In genomic region chr6:29509239-29509638, GRCh38 we compare ENCODE assay signal across 16 cellular contexts. TPM values are rescaled to one million over a fixed set of nuclear protein-coding genes. Genes with fewer than 3 reads are reported as not detected.
DNase-seq lines count a peak whose midpoint lies in the region; ATAC-seq and TF ChIP-seq lines count a peak whose summit lies in the region.
"Had no signal": no experiment of that assay in that cellular context is flagged by ENCODE, and none has a peak within 500 bp of the region (broad histone marks: within the 10 kb centered on the region; RNA-seq: fewer than 3 reads in every experiment).

No MANE protein-coding gene starts in this region.

- no peaks in the 10 kb centered on the region for H3K36me3 Mint-ChIP-seq in activated naive CD8-positive, alpha-beta T cell treated with anti-CD3 and anti-CD28 coated beads for 36 hours
- no peaks in the 10 kb centered on the region for H3K36me3 Mint-ChIP-seq in activated naive CD8-positive, alpha-beta T cell treated with anti-CD3 and anti-CD28 coated beads, Interleukin-2, amount 50 U/mL, for 24 hours (ENCODE audit: low read depth)
- no peaks in the 10 kb centered on the region for H3K36me3 Mint-ChIP-seq in stimulated activated memory B cell treated with anti-CD40 and anti-IgM and Interleukin-4, amounts not matched to agents 10 μg/mL and 1 μg/mL and 100 μg/mL, for 72 hours
- H3K36me3 Mint-ChIP-seq: activated CD4-positive, alpha-beta memory T cell treated with anti-CD3 and anti-CD28 coated beads for 36 hours; activated naive CD8-positive, alpha-beta T cell had no signal

- ATAC-seq in activated naive CD8-positive, alpha-beta T cell treated with anti-CD3 and anti-CD28 coated beads, Interleukin-2, amount 50 U/mL, for 24 hours: no peak
- peak; percentile 65 for ATAC-seq in GM21619 (IDR thresholded peaks at IDR 0.05; ENCODE audit: unreplicated experiment)
- ATAC-seq in HG03196 (IDR thresholded peaks at IDR 0.05; ENCODE audit: unreplicated experiment): peak; percentile 72
- peak; percentile 59 for ATAC-seq in stimulated activated memory B cell treated with anti-CD40 and anti-IgM and Interleukin-4, amounts not matched to agents 10 μg/mL and 1 μg/mL and 100 μg/mL, for 72 hours

- DNase-seq in activated naive CD8-positive, alpha-beta T cell treated with anti-CD3 and anti-CD28 coated beads for 36 hours: peak; percentile 11
- DNase-seq in activated naive CD8-positive, alpha-beta T cell treated with anti-CD3 and anti-CD28 coated beads, Interleukin-2, amount 50 U/mL, for 24 hours: no peak
- DNase-seq in pons (ENCODE audit: low spot score) (no peak), transverse colon (no peak), NCI-H128 (lab: John Stamatoyannopoulos, UW; ENCODE audit: unreplicated experiment) (no peak)
- DNase-seq: activated CD4-positive, alpha-beta memory T cell treated with anti-CD3 and anti-CD28 coated beads for 36 hours; colonic mucosa; DMS79 treated with DMSO at 0.1 percent for 48 hours; NCI-H1436 treated with DMSO at 0.1 percent for 48 hours; SW 1271 had no signal

- no peaks in the 10 kb centered on the region for H3K36me3 ChIP-seq in transverse colon
- H3K36me3 ChIP-seq: colonic mucosa had no signal

- no peaks in the 10 kb centered on the region for H3K4me1 Mint-ChIP-seq in activated naive CD8-positive, alpha-beta T cell treated with anti-CD3 and anti-CD28 coated beads for 36 hours
- H3K4me1 Mint-ChIP-seq in activated naive CD8-positive, alpha-beta T cell treated with anti-CD3 and anti-CD28 coated beads, Interleukin-2, amount 50 U/mL, for 24 hours: no peaks in the 10 kb centered on the region
- H3K4me1 Mint-ChIP-seq in stimulated activated memory B cell treated with anti-CD40 and anti-IgM and Interleukin-4, amounts not matched to agents 10 μg/mL and 1 μg/mL and 100 μg/mL, for 72 hours: peaks cover 5% of the 10 kb centered on the region

- intact Hi-C loops in transverse colon (cut with DNase I; ENCODE audit: low total_unique reads): no loop called here

- no peaks in the 10 kb centered on the region for H3K4me1 ChIP-seq in transverse colon
- H3K4me1 ChIP-seq: colonic mucosa had no signal

- H3K9me3 ChIP-seq in transverse colon: no peaks in the 10 kb centered on the region
- H3K9me3 ChIP-seq: colonic mucosa had no signal

- TF ChIP-seq CTCF in transverse colon (IDR thresholded peaks at IDR 0.05): no peak

- no peak for TF ChIP-seq EP300 in transverse colon (IDR thresholded peaks at IDR 0.05; ENCODE audit: low read depth)

- WGBS in transverse colon (ENCODE audit: low coverage in 1 of 2), 2 donors: 71% methylated on average over 6 of the region's 6 CpGs; no CpG with 5 or more reads in 1 of the 2 donors

- in situ Hi-C loops in transverse colon (cut with MboI; ENCODE audit: low pct_ligation_motif_present in 1 of 4, low pct_unique_long_range_greater_than_20kb in 1 of 4, low sequenced_read_pairs in 3 of 4): no loop called here

- no peak overlapping the region for H3K27ac ChIP-seq in transverse colon
- H3K27ac ChIP-seq: colonic mucosa had no signal

- no peak for TF ChIP-seq POLR2A in transverse colon (IDR thresholded peaks at IDR 0.05)

- H3K27me3 Mint-ChIP-seq in activated naive CD8-positive, alpha-beta T cell treated with anti-CD3 and anti-CD28 coated beads for 36 hours: peaks cover 5% of the 10 kb centered on the region
- H3K27me3 Mint-ChIP-seq in activated naive CD8-positive, alpha-beta T cell treated with anti-CD3 and anti-CD28 coated beads, Interleukin-2, amount 50 U/mL, for 24 hours: peaks cover 3% of the 10 kb centered on the region
- H3K27me3 Mint-ChIP-seq in stimulated activated memory B cell treated with anti-CD40 and anti-IgM and Interleukin-4, amounts not matched to agents 10 μg/mL and 1 μg/mL and 100 μg/mL, for 72 hours: peaks cover 22% of the 10 kb centered on the region

- H3K4me3 ChIP-seq in transverse colon: no peak overlapping the region
- H3K4me3 ChIP-seq: colonic mucosa had no signal

- H3K27me3 ChIP-seq in transverse colon: no peaks in the 10 kb centered on the region
- H3K27me3 ChIP-seq: colonic mucosa had no signal

- H3K9me3 Mint-ChIP-seq in activated naive CD8-positive, alpha-beta T cell treated with anti-CD3 and anti-CD28 coated beads for 36 hours: no peaks in the 10 kb centered on the region
- no peaks in the 10 kb centered on the region for H3K9me3 Mint-ChIP-seq in activated naive CD8-positive, alpha-beta T cell treated with anti-CD3 and anti-CD28 coated beads, Interleukin-2, amount 50 U/mL, for 24 hours
- H3K9me3 Mint-ChIP-seq in stimulated activated memory B cell treated with anti-CD40 and anti-IgM and Interleukin-4, amounts not matched to agents 10 μg/mL and 1 μg/mL and 100 μg/mL, for 72 hours: peaks cover 3% of the 10 kb centered on the region
- H3K9me3 Mint-ChIP-seq: activated CD4-positive, alpha-beta memory T cell treated with anti-CD3 and anti-CD28 coated beads for 36 hours; neural crest cell had no signal

- no peak overlapping the region for H3K4me3 Mint-ChIP-seq in activated naive CD8-positive, alpha-beta T cell treated with anti-CD3 and anti-CD28 coated beads for 36 hours
- no peak overlapping the region for H3K4me3 Mint-ChIP-seq in activated naive CD8-positive, alpha-beta T cell treated with anti-CD3 and anti-CD28 coated beads, Interleukin-2, amount 50 U/mL, for 24 hours
- no peak overlapping the region for H3K4me3 Mint-ChIP-seq in stimulated activated memory B cell treated with anti-CD40 and anti-IgM and Interleukin-4, amounts not matched to agents 10 μg/mL and 1 μg/mL and 100 μg/mL, for 72 hours
- H3K4me3 Mint-ChIP-seq: activated CD4-positive, alpha-beta memory T cell treated with anti-CD3 and anti-CD28 coated beads for 36 hours; activated naive CD8-positive, alpha-beta T cell; neural crest cell had no signal

- no peak overlapping the region for H3K27ac Mint-ChIP-seq in activated naive CD8-positive, alpha-beta T cell treated with anti-CD3 and anti-CD28 coated beads for 36 hours
- no peak overlapping the region for H3K27ac Mint-ChIP-seq in activated naive CD8-positive, alpha-beta T cell treated with anti-CD3 and anti-CD28 coated beads, Interleukin-2, amount 50 U/mL, for 24 hours
- no peak overlapping the region for H3K27ac Mint-ChIP-seq in stimulated activated memory B cell treated with anti-CD40 and anti-IgM and Interleukin-4, amounts not matched to agents 10 μg/mL and 1 μg/mL and 100 μg/mL, for 72 hours
- H3K27ac Mint-ChIP-seq: activated CD4-positive, alpha-beta memory T cell treated with anti-CD3 and anti-CD28 coated beads for 36 hours; activated naive CD8-positive, alpha-beta T cell had no signal

RNA-seq across cellular contexts. Expression of gene MAS1L, which starts 21.5 kb away (rescaled TPM):
- not detected for total RNA-seq in activated naive CD8-positive, alpha-beta T cell treated with anti-CD3 and anti-CD28 coated beads for 36 hours
- not detected for total RNA-seq in transverse colon
- total RNA-seq: activated CD4-positive, alpha-beta memory T cell treated with anti-CD3 and anti-CD28 coated beads for 36 hours; HT-29; neural crest cell had no signal

RNA-seq across cellular contexts. Expression of gene UBD, which starts 50.3 kb away (rescaled TPM):
- total RNA-seq in activated naive CD8-positive, alpha-beta T cell treated with anti-CD3 and anti-CD28 coated beads for 36 hours: 1 to 10 TPM; 2.3 to 2.6 TPM
- 1 to 10 TPM in 1 of 4 donors, under 1 TPM in 1, not detected in 2; 0.96 to 8.4 TPM for total RNA-seq in transverse colon
- total RNA-seq: HT-29, neural crest cell had no signal

RNA-seq across cellular contexts. Expression of gene OR2H1, which starts 52.3 kb away (rescaled TPM):
- not detected for total RNA-seq in activated naive CD8-positive, alpha-beta T cell treated with anti-CD3 and anti-CD28 coated beads for 36 hours
- total RNA-seq in transverse colon: not detected
- total RNA-seq: activated CD4-positive, alpha-beta memory T cell treated with anti-CD3 and anti-CD28 coated beads for 36 hours; colonic mucosa; HT-29; neural crest cell had no signal

RNA-seq across cellular contexts. Expression of gene OR11A1, which starts 52.4 kb away (rescaled TPM):
- not detected for total RNA-seq in activated naive CD8-positive, alpha-beta T cell treated with anti-CD3 and anti-CD28 coated beads for 36 hours
- total RNA-seq in transverse colon: not detected
- total RNA-seq: activated CD4-positive, alpha-beta memory T cell treated with anti-CD3 and anti-CD28 coated beads for 36 hours; colonic mucosa; HT-29; neural crest cell had no signal
